Comparison of ENCODE assay signal across 1 cellular context in genomic region chr6:116511424-116512131, GRCh38.
TF ChIP-seq lines count a peak whose summit lies in the region.

A gene with protein sequence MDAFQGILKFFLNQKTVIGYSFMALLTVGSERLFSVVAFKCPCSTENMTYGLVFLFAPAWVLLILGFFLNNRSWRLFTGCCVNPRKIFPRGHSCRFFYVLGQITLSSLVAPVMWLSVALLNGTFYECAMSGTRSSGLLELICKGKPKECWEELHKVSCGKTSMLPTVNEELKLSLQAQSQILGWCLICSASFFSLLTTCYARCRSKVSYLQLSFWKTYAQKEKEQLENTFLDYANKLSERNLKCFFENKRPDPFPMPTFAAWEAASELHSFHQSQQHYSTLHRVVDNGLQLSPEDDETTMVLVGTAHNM (plus strand): TSS chr6:116511639. CDS start chr6:116511697, 58 bp downstream.

TF ChIP-seq in HEK293, 187 proteins besides CTCF, POLR2A, EP300 and RAD21 (continued from another document and continues in another):
- TF ChIP-seq, protein P1, sequence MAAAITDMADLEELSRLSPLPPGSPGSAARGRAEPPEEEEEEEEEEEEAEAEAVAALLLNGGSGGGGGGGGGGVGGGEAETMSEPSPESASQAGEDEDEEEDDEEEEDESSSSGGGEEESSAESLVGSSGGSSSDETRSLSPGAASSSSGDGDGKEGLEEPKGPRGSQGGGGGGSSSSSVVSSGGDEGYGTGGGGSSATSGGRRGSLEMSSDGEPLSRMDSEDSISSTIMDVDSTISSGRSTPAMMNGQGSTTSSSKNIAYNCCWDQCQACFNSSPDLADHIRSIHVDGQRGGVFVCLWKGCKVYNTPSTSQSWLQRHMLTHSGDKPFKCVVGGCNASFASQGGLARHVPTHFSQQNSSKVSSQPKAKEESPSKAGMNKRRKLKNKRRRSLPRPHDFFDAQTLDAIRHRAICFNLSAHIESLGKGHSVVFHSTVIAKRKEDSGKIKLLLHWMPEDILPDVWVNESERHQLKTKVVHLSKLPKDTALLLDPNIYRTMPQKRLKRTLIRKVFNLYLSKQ (tag by site-specific recombination; IDR thresholded peaks at IDR 0.05; ENCODE audit: borderline replicate concordance) = no peak
- TF ChIP-seq ZNF155 (tag by site-specific recombination; IDR thresholded peaks at IDR 0.05) (no peak), ZNF830 (tag by site-specific recombination; IDR thresholded peaks at IDR 0.05; ENCODE audit: low read depth) (no peak), ZNF791 (tag by site-specific recombination; IDR thresholded peaks at IDR 0.05) (no peak), ZNF239 (tag by site-specific recombination; IDR thresholded peaks at IDR 0.05) (no peak), ZNF16 (tag by site-specific recombination; IDR thresholded peaks at IDR 0.05; ENCODE audit: low read depth) (no peak), ZNF18 (tag by site-specific recombination; IDR thresholded peaks at IDR 0.05) (0 out of 2 replicates have a peak, but pooled peaks have one; percentile 25), ZFP41 (tag by site-specific recombination; IDR thresholded peaks at IDR 0.05; ENCODE audit: borderline replicate concordance) (no peak), ZNF776 (tag by site-specific recombination; IDR thresholded peaks at IDR 0.05; ENCODE audit: borderline replicate concordance) (no peak), ZNF341 (tag by site-specific recombination; IDR thresholded peaks at IDR 0.05; ENCODE audit: low read depth) (no peak), YY1 (tag by site-specific recombination; IDR thresholded peaks at IDR 0.05) (no peak; the same call in 1 of the 2 replicates), ZNF843 (tag by site-specific recombination; IDR thresholded peaks at IDR 0.05) (no peak), ZBTB20 (tag by site-specific recombination; IDR thresholded peaks at IDR 0.05) (no peak), GFI1B (tag by site-specific recombination; IDR thresholded peaks at IDR 0.05) (no peak), ZNF449 (tag by site-specific recombination; IDR thresholded peaks at IDR 0.05) (no peak), ZBTB49 (tag by site-specific recombination; IDR thresholded peaks at IDR 0.05; ENCODE audit: low read depth) (no peak), ZNF175 (tag by site-specific recombination; IDR thresholded peaks at IDR 0.05) (no peak), ZFP3 (tag by site-specific recombination; IDR thresholded peaks at IDR 0.05; ENCODE audit: low read depth) (no peak), ZBTB44 (tag by site-specific recombination; IDR thresholded peaks at IDR 0.05) (no peak; the same call in 1 of the 2 replicates), ZNF558 (tag by site-specific recombination; IDR thresholded peaks at IDR 0.05) (no peak), ZNF626 (tag by site-specific recombination; IDR thresholded peaks at IDR 0.05) (no peak), ZNF248 (tag by site-specific recombination; IDR thresholded peaks at IDR 0.05) (no peak), ZNF335 (tag by site-specific recombination; conservative IDR thresholded peaks at IDR 0.05) (peak; percentile 30; the same call in 1 of the 2 replicates), ZNF302 (tag by site-specific recombination; IDR thresholded peaks at IDR 0.05; ENCODE audit: low read depth) (no peak), ZNF423 (tag by site-specific recombination; IDR thresholded peaks at IDR 0.05) (no peak), KLF7 (tag by site-specific recombination; IDR thresholded peaks at IDR 0.05; ENCODE audit: borderline replicate concordance) (no peak), ZNF23 (tag by site-specific recombination; IDR thresholded peaks at IDR 0.05; ENCODE audit: borderline replicate concordance) (no peak), GLIS1 (tag by site-specific recombination; IDR thresholded peaks at IDR 0.05) (no peak), ZNF610 (tag by site-specific recombination; IDR thresholded peaks at IDR 0.05; ENCODE audit: borderline replicate concordance) (0 out of 2 replicates have a peak, but pooled peaks have one; percentile 30), ZSCAN5A (tag by site-specific recombination; IDR thresholded peaks at IDR 0.05) (no peak), ZSCAN18 (tag by site-specific recombination; IDR thresholded peaks at IDR 0.05) (no peak), TRIM28 (IDR thresholded peaks at IDR 0.05; ENCODE audit: borderline replicate concordance, low read length) (peak; percentile 79), ZNF221 (tag by site-specific recombination; IDR thresholded peaks at IDR 0.05; ENCODE audit: borderline replicate concordance) (no peak), ZNF501 (tag by site-specific recombination; IDR thresholded peaks at IDR 0.05) (no peak), KLF17 (tag by site-specific recombination; IDR thresholded peaks at IDR 0.05) (no peak), ZNF76 (tag by site-specific recombination; IDR thresholded peaks at IDR 0.05; ENCODE audit: borderline replicate concordance, low read depth) (0 out of 2 replicates have a peak, but pooled peaks have one; percentile 17), ZNF324 (tag by site-specific recombination; IDR thresholded peaks at IDR 0.05) (peak; percentile 35; the same call in 1 of the 2 replicates), ZNF514 (tag by site-specific recombination; IDR thresholded peaks at IDR 0.05) (no peak), ZFP37 (tag by site-specific recombination; IDR thresholded peaks at IDR 0.05) (0 out of 2 replicates have a peak, but pooled peaks have one; percentile 41)
- TF ChIP-seq, protein P2, sequence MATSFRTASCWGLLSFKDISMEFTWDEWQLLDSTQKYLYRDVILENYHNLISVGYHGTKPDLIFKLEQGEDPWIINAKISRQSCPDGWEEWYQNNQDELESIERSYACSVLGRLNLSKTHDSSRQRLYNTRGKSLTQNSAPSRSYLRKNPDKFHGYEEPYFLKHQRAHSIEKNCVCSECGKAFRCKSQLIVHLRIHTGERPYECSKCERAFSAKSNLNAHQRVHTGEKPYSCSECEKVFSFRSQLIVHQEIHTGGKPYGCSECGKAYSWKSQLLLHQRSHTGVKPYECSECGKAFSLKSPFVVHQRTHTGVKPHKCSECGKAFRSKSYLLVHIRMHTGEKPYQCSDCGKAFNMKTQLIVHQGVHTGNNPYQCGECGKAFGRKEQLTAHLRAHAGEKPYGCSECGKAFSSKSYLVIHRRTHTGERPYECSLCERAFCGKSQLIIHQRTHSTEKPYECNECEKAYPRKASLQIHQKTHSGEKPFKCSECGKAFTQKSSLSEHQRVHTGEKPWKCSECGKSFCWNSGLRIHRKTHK (tag by site-specific recombination; IDR thresholded peaks at IDR 0.05) = no peak
- TF ChIP-seq, protein P3, sequence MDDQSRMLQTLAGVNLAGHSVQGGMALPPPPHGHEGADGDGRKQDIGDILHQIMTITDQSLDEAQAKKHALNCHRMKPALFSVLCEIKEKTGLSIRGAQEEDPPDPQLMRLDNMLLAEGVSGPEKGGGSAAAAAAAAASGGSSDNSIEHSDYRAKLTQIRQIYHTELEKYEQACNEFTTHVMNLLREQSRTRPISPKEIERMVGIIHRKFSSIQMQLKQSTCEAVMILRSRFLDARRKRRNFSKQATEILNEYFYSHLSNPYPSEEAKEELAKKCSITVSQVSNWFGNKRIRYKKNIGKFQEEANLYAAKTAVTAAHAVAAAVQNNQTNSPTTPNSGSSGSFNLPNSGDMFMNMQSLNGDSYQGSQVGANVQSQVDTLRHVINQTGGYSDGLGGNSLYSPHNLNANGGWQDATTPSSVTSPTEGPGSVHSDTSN (CRISPR knock-in tag; IDR thresholded peaks at IDR 0.05) = no peak
- TF ChIP-seq, protein P4, sequence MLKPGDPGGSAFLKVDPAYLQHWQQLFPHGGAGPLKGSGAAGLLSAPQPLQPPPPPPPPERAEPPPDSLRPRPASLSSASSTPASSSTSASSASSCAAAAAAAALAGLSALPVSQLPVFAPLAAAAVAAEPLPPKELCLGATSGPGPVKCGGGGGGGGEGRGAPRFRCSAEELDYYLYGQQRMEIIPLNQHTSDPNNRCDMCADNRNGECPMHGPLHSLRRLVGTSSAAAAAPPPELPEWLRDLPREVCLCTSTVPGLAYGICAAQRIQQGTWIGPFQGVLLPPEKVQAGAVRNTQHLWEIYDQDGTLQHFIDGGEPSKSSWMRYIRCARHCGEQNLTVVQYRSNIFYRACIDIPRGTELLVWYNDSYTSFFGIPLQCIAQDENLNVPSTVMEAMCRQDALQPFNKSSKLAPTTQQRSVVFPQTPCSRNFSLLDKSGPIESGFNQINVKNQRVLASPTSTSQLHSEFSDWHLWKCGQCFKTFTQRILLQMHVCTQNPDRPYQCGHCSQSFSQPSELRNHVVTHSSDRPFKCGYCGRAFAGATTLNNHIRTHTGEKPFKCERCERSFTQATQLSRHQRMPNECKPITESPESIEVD (tag by site-specific recombination; IDR thresholded peaks at IDR 0.05) = no peak; the same call in 1 of the 2 replicates
